In genomic region chr7:2018786-2019692, GRCh38 we compare ENCODE assay signal across 8 cellular contexts.
DNase-seq lines count a peak whose midpoint lies in the region; ATAC-seq, FAIRE-seq and TF ChIP-seq lines count a peak whose summit lies in the region.

No MANE protein-coding gene starts in this region.

- no peak overlapping the region for H3K4me3 Mint-ChIP-seq in activated CD4-positive, alpha-beta T cell treated with anti-CD3 and anti-CD28 coated beads, Interleukin-2, amount 10 ng/mL, durations not matched to agents 24 days and 14 days

- H3K27ac Mint-ChIP-seq in activated CD4-positive, alpha-beta T cell treated with anti-CD3 and anti-CD28 coated beads, Interleukin-2, amount 10 ng/mL, durations not matched to agents 24 days and 14 days: no peak overlapping the region

- H3K4me2 ChIP-seq in osteoblast (ENCODE audit: insufficient read depth, low read length): peak overlapping the region; percentile 71

- H3K4me3 ChIP-seq in RWPE2 (ENCODE audit: severe bottlenecking) (no peak overlapping the region), fibroblast of pulmonary artery (replicated peaks; ENCODE audit: low read depth, low read length) (peak overlapping the region; percentile 5), osteoblast (ENCODE audit: insufficient read depth, low read length) (peak overlapping the region; percentile 46), WERI-Rb-1 (ENCODE audit: low read depth, low read length) (no peak overlapping the region)

- no peaks in the 10 kb centered on the region for H3K79me2 ChIP-seq in osteoblast (ENCODE audit: insufficient read depth, low read length)

- peaks cover 2% of the 10 kb centered on the region for H3K27me3 Mint-ChIP-seq in activated CD4-positive, alpha-beta T cell treated with anti-CD3 and anti-CD28 coated beads, Interleukin-2, amount 10 ng/mL, durations not matched to agents 24 days and 14 days

- no peak for TF ChIP-seq CTCF in RWPE2 (IDR thresholded peaks at IDR 0.05; ENCODE audit: poor library complexity, severe bottlenecking)
- no peak for TF ChIP-seq CTCF in fibroblast of pulmonary artery (IDR thresholded peaks at IDR 0.05; ENCODE audit: low read length, missing control alignments)
- TF ChIP-seq CTCF in osteoblast (IDR thresholded peaks at IDR 0.05; ENCODE audit: extremely low read depth, low read depth, low read length): no peak
- no peak for TF ChIP-seq CTCF in WERI-Rb-1 (IDR thresholded peaks at IDR 0.05; ENCODE audit: low read depth, low read length)

- no peaks in the 10 kb centered on the region for H3K27me3 ChIP-seq in RWPE2 (ENCODE audit: insufficient read depth, poor library complexity, severe bottlenecking)
- no peaks in the 10 kb centered on the region for H3K27me3 ChIP-seq in osteoblast (ENCODE audit: insufficient read depth, low read length)
- H3K27me3 ChIP-seq in WERI-Rb-1 (ENCODE audit: insufficient read depth, low read depth, severe bottlenecking): no peaks in the 10 kb centered on the region

- TF ChIP-seq POLR2A in GM12891 (IDR thresholded peaks at IDR 0.05; ENCODE audit: low read depth, low read length): no peak

- H4K20me1 ChIP-seq in osteoblast (ENCODE audit: insufficient read depth, low read length): no peaks in the 10 kb centered on the region

- peaks cover 3% of the 10 kb centered on the region for H3K36me3 Mint-ChIP-seq in activated CD4-positive, alpha-beta T cell treated with anti-CD3 and anti-CD28 coated beads, Interleukin-2, amount 10 ng/mL, durations not matched to agents 24 days and 14 days (ENCODE audit: low read depth)

- H3K36me3 ChIP-seq in RWPE2 (ENCODE audit: low read depth) (no peaks in the 10 kb centered on the region), osteoblast (ENCODE audit: insufficient read depth, low read length) (no peaks in the 10 kb centered on the region), WERI-Rb-1 (no peaks in the 10 kb centered on the region)

- DNase-seq in GM12891 (ENCODE audit: insufficient read length, low spot score): no peak
- DNase-seq in RWPE2 (ENCODE audit: low spot score): peak; percentile 51
- peak; percentile 68 for DNase-seq in fibroblast of pulmonary artery (ENCODE audit: low read depth)
- peak; percentile 100 for DNase-seq in osteoblast (ENCODE audit: insufficient read length, low spot score, missing footprints)
- no peak for DNase-seq in T1000 (lab: John Stamatoyannopoulos, UW)
- no peak for DNase-seq in activated CD4-positive, alpha-beta T cell treated with anti-CD3 and anti-CD28 coated beads, Interleukin-2, amount 10 ng/mL, durations not matched to agents 24 days and 14 days
- DNase-seq in WERI-Rb-1: no peak
- DNase-seq in activated CD4-positive, alpha-beta T cell treated with anti-CD3 and anti-CD28 coated beads, Interleukin-2, amount 50 U/mL, for 48 hours: no peak

- peaks cover 5% of the 10 kb centered on the region for H3K4me1 ChIP-seq in RWPE2 (ENCODE audit: insufficient read depth, poor library complexity, severe bottlenecking)
- peaks cover 15% of the 10 kb centered on the region for H3K4me1 ChIP-seq in osteoblast (ENCODE audit: insufficient read depth, low read length)

- peaks cover 17% of the 10 kb centered on the region for H3K4me1 Mint-ChIP-seq in activated CD4-positive, alpha-beta T cell treated with anti-CD3 and anti-CD28 coated beads, Interleukin-2, amount 10 ng/mL, durations not matched to agents 24 days and 14 days

- H3K27ac ChIP-seq in RWPE2 (ENCODE audit: poor library complexity, severe bottlenecking) (no peak overlapping the region), osteoblast (ENCODE audit: low read depth, low read length) (peak overlapping the region; percentile 80), WERI-Rb-1 (no peak overlapping the region)

- ATAC-seq in RWPE2 (ENCODE audit: low read depth): peak; percentile 50

- intact Hi-C loops in activated CD4-positive, alpha-beta T cell treated with anti-CD3 and anti-CD28 coated beads, Interleukin-2, amount 10 ng/mL, durations not matched to agents 24 days and 14 days (cut with micrococcal nuclease): no loop called here

- H2AFZ ChIP-seq in osteoblast (ENCODE audit: low read length): peak overlapping the region; percentile 63

- no peaks in the 10 kb centered on the region for H3K9me3 ChIP-seq in RWPE2 (ENCODE audit: severe bottlenecking)
- H3K9me3 ChIP-seq in osteoblast (ENCODE audit: low read depth, low read length): no peaks in the 10 kb centered on the region
- H3K9me3 ChIP-seq in WERI-Rb-1 (ENCODE audit: severe bottlenecking): no peaks in the 10 kb centered on the region

- peaks cover 2% of the 10 kb centered on the region for H3K9me3 Mint-ChIP-seq in activated CD4-positive, alpha-beta T cell treated with anti-CD3 and anti-CD28 coated beads, Interleukin-2, amount 10 ng/mL, durations not matched to agents 24 days and 14 days

- peak; percentile 96 for FAIRE-seq in GM12891 (lab: Jason Lieb, UNC)

TF ChIP-seq in GM12891, 5 proteins besides CTCF, POLR2A, EP300 and RAD21:
- TF ChIP-seq TAF1 (IDR thresholded peaks at IDR 0.05; ENCODE audit: low read depth, low read length) (no peak), PAX5 (IDR thresholded peaks at IDR 0.05; ENCODE audit: insufficient read depth, low read length, severe bottlenecking) (no peak), POU2F2 (IDR thresholded peaks at IDR 0.05; ENCODE audit: low read depth, low read length) (no peak), POLR2AphosphoS5 (IDR thresholded peaks at IDR 0.05; ENCODE audit: low read depth, low read length) (no peak), SPI1 (IDR thresholded peaks at IDR 0.05; ENCODE audit: low read depth, low read length) (no peak)

Comparison
In these comparisons a context has a peak if more than half of its experiments do, and no peak if none do; other contexts are left out.
1. DNase-seq: peak in RWPE2 (single experiment), fibroblast of pulmonary artery (single experiment) and osteoblast (single experiment); none in GM12891 (single experiment), T1000 (single experiment), activated CD4-positive, alpha-beta T cell treated with anti-CD3 and anti-CD28 coated beads, Interleukin-2, amount 10 ng/mL, durations not matched to agents 24 days and 14 days (single experiment), WERI-Rb-1 (single experiment) and activated CD4-positive, alpha-beta T cell treated with anti-CD3 and anti-CD28 coated beads, Interleukin-2, amount 50 U/mL, for 48 hours (0 of 2).
2. H3K4me3 ChIP-seq: peak in fibroblast of pulmonary artery (single experiment) and osteoblast (single experiment); none in RWPE2 (single experiment) and WERI-Rb-1 (single experiment).